Comparison of ENCODE assay signal across 26 cellular contexts in genomic region chr6:84222426-84222825, GRCh38. TPM values are rescaled to one million over a fixed set of nuclear protein-coding genes. Genes with fewer than 3 reads are reported as not detected.
DNase-seq lines count a peak whose midpoint lies in the region; ATAC-seq lines count a peak whose summit lies in the region.
"Had no signal": no experiment of that assay in that cellular context is flagged by ENCODE, and none has a peak within 500 bp of the region (broad histone marks: within the 10 kb centered on the region; RNA-seq: fewer than 3 reads in every experiment).

No MANE protein-coding gene starts in this region.

- ATAC-seq in GM18858 (IDR thresholded peaks at IDR 0.05; ENCODE audit: unreplicated experiment) (peak; percentile 59), GM19452 (IDR thresholded peaks at IDR 0.05; ENCODE audit: unreplicated experiment) (peak; percentile 54), HG02970 (IDR thresholded peaks at IDR 0.05; ENCODE audit: low FRiP score, unreplicated experiment) (peak; percentile 38)
- ATAC-seq in activated T-helper 17 cell treated with anti-CD3 and anti-CD28 coated beads, Interleukin-2, amount 50 U/mL, for 72 hours (replicated peaks): peak; percentile 32
- ATAC-seq: body of pancreas, HCT116, heart left ventricle, lower lobe of right lung, mucosa of descending colon, SK-N-SH treated with all-trans-retinoic acid at 6 μM for 48 hours had no signal

- H3K9me3 Mint-ChIP-seq in activated T-helper 17 cell treated with anti-CD3 and anti-CD28 coated beads, Interleukin-2, amount 50 U/mL, for 72 hours: no peaks in the 10 kb centered on the region
- no peaks in the 10 kb centered on the region for H3K9me3 Mint-ChIP-seq in activated CD4-positive, alpha-beta T cell treated with anti-CD3 and anti-CD28 coated beads, Interleukin-2, amount 10 ng/mL, durations not matched to agents 7 days and 5 days
- H3K9me3 Mint-ChIP-seq: nephron progenitor cell had no signal

- DNase-seq in NCI-H82 (lab: John Stamatoyannopoulos, UW) (no peak), SIG-M5 treated with dmso at 0.1 percent for 504 hours (lab: John Stamatoyannopoulos, UW; ENCODE audit: unreplicated experiment) (no peak), SW480 (ENCODE audit: low spot score) (no peak)
- DNase-seq in activated CD4-positive, alpha-beta T cell treated with anti-CD3 and anti-CD28 coated beads, Interleukin-2, amount 10 ng/mL, durations not matched to agents 7 days and 5 days: no peak
- DNase-seq: activated CD8-positive, alpha-beta memory T cell treated with anti-CD3 and anti-CD28 coated beads, Interleukin-2, amount 50 U/mL, for 4 hours; activated effector memory CD4-positive, alpha-beta T cell treated with Interleukin-2 at 50 U/mL for 16 hours; body of pancreas; DMS79; heart left ventricle; IMR-90; kidney glomerular epithelial cell; lower lobe of right lung; mucosa of descending colon; NCI-H1092; NCI-H1930; NCI-H2227 treated with DMSO at 0.1 percent for 48 hours; nephron progenitor cell; ovary; retina; stimulated activated CD4-positive, alpha-beta T cell treated with anti-CD3 and anti-CD28 coated beads, Interleukin-2, amount 100 ng/mL, for 24 hours had no signal

- no peak overlapping the region for H3K27ac Mint-ChIP-seq in activated T-helper 17 cell treated with anti-CD3 and anti-CD28 coated beads, Interleukin-2, amount 50 U/mL, for 72 hours
- no peak overlapping the region for H3K27ac Mint-ChIP-seq in activated CD4-positive, alpha-beta T cell treated with anti-CD3 and anti-CD28 coated beads, Interleukin-2, amount 10 ng/mL, durations not matched to agents 7 days and 5 days

- H3K36me3 Mint-ChIP-seq in activated T-helper 17 cell treated with anti-CD3 and anti-CD28 coated beads, Interleukin-2, amount 50 U/mL, for 72 hours (ENCODE audit: low read depth): no peaks in the 10 kb centered on the region
- peaks cover 4% of the 10 kb centered on the region for H3K36me3 Mint-ChIP-seq in activated CD4-positive, alpha-beta T cell treated with anti-CD3 and anti-CD28 coated beads, Interleukin-2, amount 10 ng/mL, durations not matched to agents 7 days and 5 days (ENCODE audit: low read depth)

- POLR2A ChIA-PET in activated CD4-positive, alpha-beta T cell treated with anti-CD3 and anti-CD28 coated beads, Interleukin-2, amount 10 ng/mL, durations not matched to agents 7 days and 5 days (lab: Charles Lee): no interaction called here

- no peaks in the 10 kb centered on the region for H3K27me3 Mint-ChIP-seq in activated T-helper 17 cell treated with anti-CD3 and anti-CD28 coated beads, Interleukin-2, amount 50 U/mL, for 72 hours
- H3K27me3 Mint-ChIP-seq in activated CD4-positive, alpha-beta T cell treated with anti-CD3 and anti-CD28 coated beads, Interleukin-2, amount 10 ng/mL, durations not matched to agents 7 days and 5 days: no peaks in the 10 kb centered on the region

- peaks cover 11% of the 10 kb centered on the region for H3K4me1 Mint-ChIP-seq in activated T-helper 17 cell treated with anti-CD3 and anti-CD28 coated beads, Interleukin-2, amount 50 U/mL, for 72 hours
- H3K4me1 Mint-ChIP-seq in activated CD4-positive, alpha-beta T cell treated with anti-CD3 and anti-CD28 coated beads, Interleukin-2, amount 10 ng/mL, durations not matched to agents 7 days and 5 days: peaks cover 14% of the 10 kb centered on the region

- H3K4me3 Mint-ChIP-seq in activated T-helper 17 cell treated with anti-CD3 and anti-CD28 coated beads, Interleukin-2, amount 50 U/mL, for 72 hours: no peak overlapping the region
- H3K4me3 Mint-ChIP-seq in activated CD4-positive, alpha-beta T cell treated with anti-CD3 and anti-CD28 coated beads, Interleukin-2, amount 10 ng/mL, durations not matched to agents 7 days and 5 days: no peak overlapping the region
- H3K4me3 Mint-ChIP-seq: nephron progenitor cell had no signal

- CTCF ChIA-PET in activated CD4-positive, alpha-beta T cell treated with anti-CD3 and anti-CD28 coated beads, Interleukin-2, amount 10 ng/mL, durations not matched to agents 7 days and 5 days (lab: Charles Lee): interaction anchor here (1.1 kb wide), 1 partner anchor 363 kb away, joined by 3 read pairs; the partner anchor contains the start of gene CYB5R4

RNA-seq across cellular contexts. Expression of gene CEP162, which starts 5.0 kb away (rescaled TPM):
- total RNA-seq in activated T-helper 17 cell treated with anti-CD3 and anti-CD28 coated beads, Interleukin-2, amount 50 U/mL, for 72 hours: 1 to 10 TPM; 7.6 to 7.8 TPM
- total RNA-seq in activated CD4-positive, alpha-beta T cell treated with anti-CD3 and anti-CD28 coated beads, Interleukin-2, amount 10 ng/mL, durations not matched to agents 7 days and 5 days: 10 to 100 TPM; 10.6 to 11.5 TPM
